Comparison of ENCODE assay signal across 8 cellular contexts in genomic region chr19:18521692-18522123, GRCh38. TPM values are rescaled to one million over a fixed set of nuclear protein-coding genes. Genes with fewer than 3 reads are reported as not detected.
A peak's percentile ranks its signal among the peaks of the same experiment; 100 is the strongest.
DNase-seq lines count a peak whose midpoint lies in the region; ATAC-seq and TF ChIP-seq lines count a peak whose summit lies in the region.

TSS of gene ELL (minus strand) at chr19:18522070. CDS start at chr19:18522055, 15 bp downstream.

- no peaks in the 10 kb centered on the region for H3F3A ChIP-seq in PC-3 (ENCODE audit: low read length, unreplicated experiment)

- H3K79me2 ChIP-seq in PC-3 (ENCODE audit: low read length) = peaks cover 47% of the 10 kb centered on the region

- TF ChIP-seq CTCF in PC-3 (conservative IDR thresholded peaks at IDR 0.05; ENCODE audit: low read depth, low read length) = no peak
- no peak for TF ChIP-seq CTCF in epithelial cell of proximal tubule (conservative IDR thresholded peaks at IDR 0.05; ENCODE audit: low read depth, low read length)

- H3K4me3 ChIP-seq in PC-3 (ENCODE audit: low read length) (peak within 1 kb of the TSS; percentile 100), epithelial cell of proximal tubule (ENCODE audit: low read depth, low read length) (peak within 1 kb of the TSS; percentile 98), neuron (ENCODE audit: low read length) (peak within 1 kb of the TSS; percentile 95)

- H3K9me3 ChIP-seq in PC-3 (ENCODE audit: low read length) (no peaks in the 10 kb centered on the region), neuron (ENCODE audit: low read length) (no peaks in the 10 kb centered on the region)

- intact Hi-C loops in Right ventricle myocardium inferior (cut with DNase I) (loop anchor here (2.0 to 5.0 kb wide), 5 partner anchors 29 to 61 kb away; partner anchors contain the start of genes KXD1 and UBA52), cardiac septum (cut with DNase I) (loop anchor here (5.0 kb wide), 2 partner anchors 36 to 44 kb away; partner anchors contain the start of gene KXD1), PC-3 (cut with micrococcal nuclease) (loop anchor here (5.0 kb wide), 3 partner anchors 36 to 116 kb away; partner anchors contain the start of genes KLHL26 and KXD1)

- H2AFZ ChIP-seq in PC-3 (ENCODE audit: low read length) = peak within 1 kb of the TSS; percentile 72
- peak within 1 kb of the TSS; percentile 71 for H2AFZ ChIP-seq in neuron (ENCODE audit: low read depth, low read length)

- H4K20me1 ChIP-seq in PC-3 (ENCODE audit: low read length) = peaks cover 34% of the 10 kb centered on the region

- H3K4me2 ChIP-seq in PC-3 (ENCODE audit: low read length) = peak within 1 kb of the TSS; percentile 93

- H3K27ac ChIP-seq in PC-3 (ENCODE audit: low read length) = peak within 1 kb of the TSS; percentile 90

- peak within 1 kb of the TSS; percentile 96 for H3K9ac ChIP-seq in PC-3 (ENCODE audit: low read length)

- DNase-seq in Right ventricle myocardium inferior (ENCODE audit: missing footprints) (peak; percentile 76), cardiac septum (ENCODE audit: low spot score) (no peak), PC-3 (no peak), epithelial cell of proximal tubule (ENCODE audit: low read depth) (no peak), NCI-H1417 treated with DMSO at 0.1 percent for 48 hours (lab: John Stamatoyannopoulos, UW) (no peak), C1 segment of cervical spinal cord (lab: John Stamatoyannopoulos, UW) (no peak), NCI-H526 treated with DMSO at 0.1 percent for 48 hours (lab: John Stamatoyannopoulos, UW) (no peak)

- CTCF ChIA-PET in PC-3 (lab: Charles Lee) = interaction anchor here (0.6 kb wide), 1 partner anchor 72 kb away, joined by 4 read pairs; no protein-coding TSS in a partner anchor

- BruUV-seq in PC-3 (replicated peaks; lab: Mats Ljungman, UMichigan) = no TSS peak

- H3K4me1 ChIP-seq in PC-3 (ENCODE audit: insufficient read depth, low read length) (peaks cover 26% of the 10 kb centered on the region), neuron (ENCODE audit: insufficient read depth, low read length) (peaks cover 13% of the 10 kb centered on the region)

- POLR2A ChIA-PET in PC-3 (lab: Charles Lee; ENCODE audit: unreplicated experiment) = interaction anchor here (1.4 kb wide), 1 partner anchor 36 kb away, joined by 10 read pairs; the partner anchor contains the start of gene KXD1

- no peaks in the 10 kb centered on the region for H3K27me3 ChIP-seq in PC-3 (ENCODE audit: low read length)
- H3K27me3 ChIP-seq in neuron (ENCODE audit: insufficient read depth, low read length) = no peaks in the 10 kb centered on the region

- H3K36me3 ChIP-seq in PC-3 (ENCODE audit: low read depth, low read length) (no peaks in the 10 kb centered on the region), neuron (ENCODE audit: insufficient read depth, low read length) (no peaks in the 10 kb centered on the region)

- ATAC-seq in Right ventricle myocardium inferior = peak; percentile 8
- ATAC-seq in PC-3 = peak; percentile 1

- H3K9me2 ChIP-seq in PC-3 (replicated peaks; ENCODE audit: low read length) = no peaks in the 10 kb centered on the region

RNA-seq across cellular contexts. Expression of gene ELL, which starts in this region (rescaled TPM):
- total RNA-seq in Right ventricle myocardium inferior (8.4 TPM), cardiac septum (9.9 TPM), PC-3 (2014; rRNA removed) (21.0 and 30.6 TPM in 2 replicates), epithelial cell of proximal tubule (7.6 and 10.9 TPM in 2 replicates)
